In genomic region chr5:89900346-89900745, GRCh38 we compare ENCODE assay signal across 31 cellular contexts.
"Had no signal": no experiment of that assay in that cellular context is flagged by ENCODE, and none has a peak within 500 bp of the region (broad histone marks: within the 10 kb centered on the region; RNA-seq: fewer than 3 reads in every experiment).

No MANE protein-coding gene starts in this region.

- H3K27me3 Mint-ChIP-seq: naive B cell; natural killer cell treated with Interleukin-12 subunit alpha and Interleukin-12 subunit beta and Interleukin-15 and Interleukin-18, amount 100 ng/mL, for 72 hours; progenitor cell of endocrine pancreas had no signal

- H3K4me2 ChIP-seq: smooth muscle cell had no signal

- ATAC-seq: esophagus mucosa; left lobe of liver; mucosa of descending colon; natural killer cell treated with Interleukin-12 subunit alpha and Interleukin-12 subunit beta and Interleukin-15 and Interleukin-18, amount 100 ng/mL, for 72 hours; right lobe of liver; stimulated activated effector memory CD8-positive, alpha-beta T cell treated with anti-CD3 and anti-CD28 coated beads, Interleukin-12 subunit alpha, Interleukin-12 subunit beta, amount 100 ng/mL, for 72 hours had no signal

- H3K27me3 ChIP-seq: neutrophil, right lobe of liver, testis, tibial nerve, upper lobe of left lung, uterus had no signal

- H3K9me3 ChIP-seq: neutrophil, right lobe of liver, testis, uterus had no signal

- H3K79me2 ChIP-seq: parathyroid adenoma had no signal

- H3K27ac Mint-ChIP-seq: mesothelial cell of epicardium; natural killer cell treated with Interleukin-12 subunit alpha and Interleukin-12 subunit beta and Interleukin-15 and Interleukin-18, amount 100 ng/mL, for 72 hours; progenitor cell of endocrine pancreas; stimulated activated effector memory CD8-positive, alpha-beta T cell treated with anti-CD3 and anti-CD28 coated beads, Interleukin-12 subunit alpha, Interleukin-12 subunit beta, amount 100 ng/mL, for 72 hours had no signal

- H2AFZ ChIP-seq: parathyroid adenoma had no signal

- H3K4me1 ChIP-seq: parathyroid adenoma, right lobe of liver, testis, tibial nerve, upper lobe of left lung, uterus had no signal

- H3K36me3 ChIP-seq: neutrophil, right lobe of liver, tibial nerve, upper lobe of left lung, uterus had no signal

- DNase-seq: caudate nucleus; cerebellar nuclear complex; cortex of kidney; effector CD4-positive, alpha-beta T cell; glutamatergic neuron; kidney; mesenchymal stem cell; mucosa of descending colon; naive B cell; right lobe of liver; stimulated activated CD4-positive, alpha-beta T cell treated with anti-CD3 and anti-CD28 coated beads, Interleukin-12 subunit alpha, Interleukin-12 subunit beta, amount 100 ng/mL, for 4 hours; stimulated activated CD4-positive, alpha-beta T cell treated with anti-CD3 and anti-CD28 coated beads, Interleukin-1b, Interleukin-23, amount 100 ng/mL, for 48 hours; stimulated activated CD4-positive, alpha-beta T cell treated with anti-CD3 and anti-CD28 coated beads, Interleukin-4, amount 100 ng/mL, for 1 hour; stimulated activated naive CD4-positive, alpha-beta T cell treated with Interleukin-2 at 50 U/mL for 16 hours; substantia nigra; testis; upper lobe of left lung; uterus had no signal

- H3K4me1 Mint-ChIP-seq: mesothelial cell of epicardium; naive B cell; neural crest cell; stimulated activated effector memory CD8-positive, alpha-beta T cell treated with anti-CD3 and anti-CD28 coated beads, Interleukin-12 subunit alpha, Interleukin-12 subunit beta, amount 100 ng/mL, for 72 hours had no signal

- H3K4me3 Mint-ChIP-seq: mesothelial cell of epicardium; naive B cell; natural killer cell treated with Interleukin-12 subunit alpha and Interleukin-12 subunit beta and Interleukin-15 and Interleukin-18, amount 100 ng/mL, for 72 hours; neural crest cell; stimulated activated effector memory CD8-positive, alpha-beta T cell treated with anti-CD3 and anti-CD28 coated beads, Interleukin-12 subunit alpha, Interleukin-12 subunit beta, amount 100 ng/mL, for 72 hours had no signal

- H3K4me3 ChIP-seq: lung, mucosa of descending colon, right lobe of liver, smooth muscle cell, testis, tibial nerve, upper lobe of left lung, uterus had no signal

- H3K36me3 Mint-ChIP-seq: mesothelial cell of epicardium; natural killer cell treated with Interleukin-12 subunit alpha and Interleukin-12 subunit beta and Interleukin-15 and Interleukin-18, amount 100 ng/mL, for 72 hours; stimulated activated effector memory CD8-positive, alpha-beta T cell treated with anti-CD3 and anti-CD28 coated beads, Interleukin-12 subunit alpha, Interleukin-12 subunit beta, amount 100 ng/mL, for 72 hours had no signal

- H3K27ac ChIP-seq: epithelial cell of prostate, neutrophil, parathyroid adenoma, right lobe of liver, testis, tibial nerve, upper lobe of left lung had no signal

- H3K9ac ChIP-seq: parathyroid adenoma had no signal
